35 cellular contexts compared by ENCODE assay signal in genomic region chr20:43364001-43364400, GRCh38.
"Had no signal": no experiment of that assay in that cellular context is flagged by ENCODE, and none has a peak within 500 bp of the region (broad histone marks: within the 10 kb centered on the region; RNA-seq: fewer than 3 reads in every experiment).

No MANE protein-coding gene starts in this region.

- H3K9ac ChIP-seq: KMS-11 had no signal

- H3K4me3 ChIP-seq: MG63 had no signal

- H3K27ac ChIP-seq: KMS-11 had no signal

- H3K9me3 ChIP-seq: MG63 had no signal

- DNase-seq: Karpas-422, Kasumi-1, KBM-7, KG1, MG63, MM.1S, MV-4-11, NCI-H1048, NCI-H1092, NCI-H1092 treated with DMSO at 0.1 percent for 48 hours, NCI-H1105, NCI-H1105 treated with DMSO at 0.1 percent for 48 hours, NCI-H1417, NCI-H1417 treated with DMSO at 0.1 percent for 48 hours, NCI-H1436, NCI-H1436 treated with DMSO at 0.1 percent for 48 hours, NCI-H146, NCI-H1694, NCI-H1694 treated with DMSO at 0.1 percent for 48 hours, NCI-H187, NCI-H187 treated with DMSO at 0.1 percent for 48 hours, NCI-H1930, NCI-H2029, NCI-H2029 treated with DMSO at 0.1 percent for 48 hours, NCI-H2081, NCI-H2081 treated with DMSO at 0.1 percent for 48 hours, NCI-H2107, NCI-H2171, NCI-H2171 treated with DMSO at 0.1 percent for 48 hours, NCI-H2227 treated with DMSO at 0.1 percent for 48 hours, NCI-H226, NCI-H345, NCI-H446, NCI-H446 treated with DMSO at 0.1 percent for 48 hours had no signal

- H3K27me3 ChIP-seq: MG63 had no signal

- H3K4me2 ChIP-seq: KMS-11 had no signal

- H3K36me3 ChIP-seq: MG63 had no signal
